ENCODE assay signal across 9 cellular contexts in genomic region chr5:64074533-64074932, GRCh38.
DNase-seq lines count a peak whose midpoint lies in the region; ATAC-seq, FAIRE-seq and TF ChIP-seq lines count a peak whose summit lies in the region.
"Had no signal": no experiment of that assay in that cellular context is flagged by ENCODE, and none has a peak within 500 bp of the region (broad histone marks: within the 10 kb centered on the region; RNA-seq: fewer than 3 reads in every experiment).

No MANE protein-coding gene starts in this region.

- no peaks in the 10 kb centered on the region for H3K9me3 ChIP-seq in keratinocyte (ENCODE audit: control insufficient read depth, low read depth, low read length)
- H3K9me3 ChIP-seq: BLaER1 treated with 17β-estradiol and CSF1 and Interleukin-3, amounts not matched to agents 10 nM and 100 nM had no signal

- H3K4me3 ChIP-seq in keratinocyte (ENCODE audit: control insufficient read depth in 2 of 3, extremely low read depth in 1 of 3, insufficient read depth in 2 of 3, low read depth in 1 of 3, low read length in 3 of 3) = no peak overlapping the region
- H3K4me3 ChIP-seq: BLaER1 treated with 17β-estradiol and CSF1 and Interleukin-3, amounts not matched to agents 10 nM and 100 nM had no signal

- no peak overlapping the region for H3K27ac ChIP-seq in keratinocyte (ENCODE audit: control insufficient read depth, insufficient read depth, low read length)
- H3K27ac ChIP-seq: BLaER1 treated with 17β-estradiol and CSF1 and Interleukin-3, amounts not matched to agents 10 nM and 100 nM had no signal

- peak; percentile 53 for TF ChIP-seq CTCF in activated CD8-positive, alpha-beta T cell treated with anti-CD3 and anti-CD28 coated beads for 36 hours (IDR thresholded peaks at IDR 0.05)
- peak; percentile 59 to 67 (median 63) for TF ChIP-seq CTCF in keratinocyte (optimal IDR thresholded peaks at IDR 0.05 in 1 of 3, IDR thresholded peaks at IDR 0.05 in 1 of 3, conservative IDR thresholded peaks at IDR 0.05 in 1 of 3; ENCODE audit: extremely low read depth in 1 of 3, insufficient read depth in 2 of 3, low read length in 3 of 3)

- no peak overlapping the region for H2AFZ ChIP-seq in keratinocyte (ENCODE audit: control insufficient read depth, low read length)

- POLR2A ChIA-PET in activated CD8-positive, alpha-beta T cell treated with anti-CD3 and anti-CD28 coated beads for 36 hours (lab: Charles Lee) = no interaction called here
- POLR2A ChIA-PET in activated CD4-positive, alpha-beta T cell treated with anti-CD3 and anti-CD28 coated beads, Interleukin-2, amount 10 ng/mL, durations not matched to agents 7 days and 5 days (lab: Charles Lee) = no interaction called here

- DNase-seq in NCI-H1417 (lab: John Stamatoyannopoulos, UW) (peak; percentile 17 to 59 (median 30)), NCI-H1417 treated with DMSO at 0.1 percent for 48 hours (lab: John Stamatoyannopoulos, UW) (no peak), keratinocyte (ENCODE audit: low read depth, low spot score) (peak; percentile 9), RCC 7860 (ENCODE audit: low spot score) (no peak)
- DNase-seq in activated CD8-positive, alpha-beta T cell treated with anti-CD3 and anti-CD28 coated beads for 36 hours = no peak
- no peak for DNase-seq in activated CD4-positive, alpha-beta T cell treated with anti-CD3 and anti-CD28 coated beads, Interleukin-2, amount 10 ng/mL, durations not matched to agents 7 days and 5 days

- H3K4me1 ChIP-seq in keratinocyte (ENCODE audit: control insufficient read depth, extremely low read depth, insufficient read depth, low read length) = no peaks in the 10 kb centered on the region
- H3K4me1 ChIP-seq: BLaER1 treated with 17β-estradiol and CSF1 and Interleukin-3, amounts not matched to agents 10 nM and 100 nM had no signal

- TF ChIP-seq EP300 in Ishikawa (IDR thresholded peaks at IDR 0.05; ENCODE audit: borderline replicate concordance) = no peak

- no peaks in the 10 kb centered on the region for H4K20me1 ChIP-seq in keratinocyte (ENCODE audit: control insufficient read depth, extremely low read depth, insufficient read depth, low read length)
- H4K20me1 ChIP-seq: BLaER1 treated with 17β-estradiol and CSF1 and Interleukin-3, amounts not matched to agents 10 nM and 100 nM had no signal

- intact Hi-C loops in activated CD8-positive, alpha-beta T cell treated with anti-CD3 and anti-CD28 coated beads for 36 hours (cut with micrococcal nuclease) = no loop called here

- H3K9ac ChIP-seq in keratinocyte (ENCODE audit: control insufficient read depth, extremely low read depth, insufficient read depth, low read length) = no peak overlapping the region
- H3K9ac ChIP-seq: BLaER1 treated with 17β-estradiol and CSF1 and Interleukin-3, amounts not matched to agents 10 nM and 100 nM had no signal

- no peak overlapping the region for H3K4me2 ChIP-seq in keratinocyte (ENCODE audit: control insufficient read depth, extremely low read depth, insufficient read depth, low read depth, low read length)
- H3K4me2 ChIP-seq: BLaER1 treated with 17β-estradiol and CSF1 and Interleukin-3, amounts not matched to agents 10 nM and 100 nM had no signal

- H3K9me3 Mint-ChIP-seq in activated CD8-positive, alpha-beta T cell treated with anti-CD3 and anti-CD28 coated beads for 36 hours = peaks cover 2% of the 10 kb centered on the region
- no peaks in the 10 kb centered on the region for H3K9me3 Mint-ChIP-seq in activated CD4-positive, alpha-beta T cell treated with anti-CD3 and anti-CD28 coated beads, Interleukin-2, amount 10 ng/mL, durations not matched to agents 7 days and 5 days

- ATAC-seq in GM21576 (IDR thresholded peaks at IDR 0.05; ENCODE audit: unreplicated experiment) = peak; percentile 87
- ATAC-seq in activated CD8-positive, alpha-beta T cell treated with anti-CD3 and anti-CD28 coated beads for 36 hours = peak; percentile 61

- no peaks in the 10 kb centered on the region for H3K27me3 Mint-ChIP-seq in activated CD8-positive, alpha-beta T cell treated with anti-CD3 and anti-CD28 coated beads for 36 hours
- no peaks in the 10 kb centered on the region for H3K27me3 Mint-ChIP-seq in activated CD4-positive, alpha-beta T cell treated with anti-CD3 and anti-CD28 coated beads, Interleukin-2, amount 10 ng/mL, durations not matched to agents 7 days and 5 days

- no peaks in the 10 kb centered on the region for H3K27me3 ChIP-seq in keratinocyte (ENCODE audit: control insufficient read depth, extremely low read depth, insufficient read depth, low read length)
- H3K27me3 ChIP-seq: BLaER1 treated with 17β-estradiol and CSF1 and Interleukin-3, amounts not matched to agents 10 nM and 100 nM had no signal

- no peaks in the 10 kb centered on the region for H3K9me1 ChIP-seq in keratinocyte (ENCODE audit: control insufficient read depth, extremely low read depth, insufficient read depth, low read length)

- TF ChIP-seq RAD21 in Ishikawa (IDR thresholded peaks at IDR 0.05; ENCODE audit: low read depth) = peak; percentile 53

- peak; percentile 71 for FAIRE-seq in keratinocyte (lab: Jason Lieb, UNC)
- FAIRE-seq in RCC 7860 (lab: Jason Lieb, UNC) = no peak

- CTCF ChIA-PET in activated CD8-positive, alpha-beta T cell treated with anti-CD3 and anti-CD28 coated beads for 36 hours (lab: Charles Lee) = no interaction called here
- CTCF ChIA-PET in activated CD4-positive, alpha-beta T cell treated with anti-CD3 and anti-CD28 coated beads, Interleukin-2, amount 10 ng/mL, durations not matched to agents 7 days and 5 days (lab: Charles Lee) = no interaction called here

- H3K79me2 ChIP-seq in keratinocyte (ENCODE audit: control insufficient read depth, insufficient read depth, low read length) = no peaks in the 10 kb centered on the region

- no peaks in the 10 kb centered on the region for H3K36me3 Mint-ChIP-seq in activated CD8-positive, alpha-beta T cell treated with anti-CD3 and anti-CD28 coated beads for 36 hours (ENCODE audit: low read depth)
- no peaks in the 10 kb centered on the region for H3K36me3 Mint-ChIP-seq in activated CD4-positive, alpha-beta T cell treated with anti-CD3 and anti-CD28 coated beads, Interleukin-2, amount 10 ng/mL, durations not matched to agents 7 days and 5 days (ENCODE audit: low read depth)

- H3K4me1 Mint-ChIP-seq in activated CD8-positive, alpha-beta T cell treated with anti-CD3 and anti-CD28 coated beads for 36 hours (ENCODE audit: low read depth) = no peaks in the 10 kb centered on the region
- no peaks in the 10 kb centered on the region for H3K4me1 Mint-ChIP-seq in activated CD4-positive, alpha-beta T cell treated with anti-CD3 and anti-CD28 coated beads, Interleukin-2, amount 10 ng/mL, durations not matched to agents 7 days and 5 days

- no peaks in the 10 kb centered on the region for H3K36me3 ChIP-seq in keratinocyte (ENCODE audit: control insufficient read depth in 2 of 2, extremely low read depth in 1 of 2, insufficient read depth in 2 of 2, low read length in 2 of 2)
- H3K36me3 ChIP-seq: BLaER1 treated with 17β-estradiol and CSF1 and Interleukin-3, amounts not matched to agents 10 nM and 100 nM had no signal

- dilution Hi-C loops in keratinocyte (cut with MboI; ENCODE audit: extremely low pct_ligation_motif_present, low sequenced_read_pairs) = no loop called here

- H3K27ac Mint-ChIP-seq in activated CD8-positive, alpha-beta T cell treated with anti-CD3 and anti-CD28 coated beads for 36 hours = no peak overlapping the region
- no peak overlapping the region for H3K27ac Mint-ChIP-seq in activated CD4-positive, alpha-beta T cell treated with anti-CD3 and anti-CD28 coated beads, Interleukin-2, amount 10 ng/mL, durations not matched to agents 7 days and 5 days

- no peak overlapping the region for H3K4me3 Mint-ChIP-seq in activated CD8-positive, alpha-beta T cell treated with anti-CD3 and anti-CD28 coated beads for 36 hours
- no peak overlapping the region for H3K4me3 Mint-ChIP-seq in activated CD4-positive, alpha-beta T cell treated with anti-CD3 and anti-CD28 coated beads, Interleukin-2, amount 10 ng/mL, durations not matched to agents 7 days and 5 days

TF ChIP-seq in Ishikawa, 13 proteins besides CTCF, POLR2A, EP300 and RAD21 (continues in another document):
- no peak for TF ChIP-seq USF1 (IDR thresholded peaks at IDR 0.05)
- TF ChIP-seq YY1 (IDR thresholded peaks at IDR 0.05; ENCODE audit: low read depth) = no peak
- TF ChIP-seq TAF1 (IDR thresholded peaks at IDR 0.05; ENCODE audit: low read depth) = no peak
- no peak for TF ChIP-seq TCF12 (IDR thresholded peaks at IDR 0.05; ENCODE audit: low read depth)
- TF ChIP-seq REST (IDR thresholded peaks at IDR 0.05; ENCODE audit: low read depth) = no peak
- no peak for TF ChIP-seq TEAD4 (IDR thresholded peaks at IDR 0.05)

Comparison
In these comparisons a context has a peak if more than half of its experiments do, and no peak if none do; other contexts are left out.
1. DNase-seq: peak in NCI-H1417 (3 of 3) and keratinocyte (single experiment); none in NCI-H1417 treated with DMSO at 0.1 percent for 48 hours (single experiment), activated CD8-positive, alpha-beta T cell treated with anti-CD3 and anti-CD28 coated beads for 36 hours (single experiment), activated CD4-positive, alpha-beta T cell treated with anti-CD3 and anti-CD28 coated beads, Interleukin-2, amount 10 ng/mL, durations not matched to agents 7 days and 5 days (single experiment) and RCC 7860 (single experiment).